1 cellular context compared by ENCODE assay signal in genomic region chr2:11465485-11466306, GRCh38.
TF ChIP-seq lines count a peak whose summit lies in the region.

A gene with protein sequence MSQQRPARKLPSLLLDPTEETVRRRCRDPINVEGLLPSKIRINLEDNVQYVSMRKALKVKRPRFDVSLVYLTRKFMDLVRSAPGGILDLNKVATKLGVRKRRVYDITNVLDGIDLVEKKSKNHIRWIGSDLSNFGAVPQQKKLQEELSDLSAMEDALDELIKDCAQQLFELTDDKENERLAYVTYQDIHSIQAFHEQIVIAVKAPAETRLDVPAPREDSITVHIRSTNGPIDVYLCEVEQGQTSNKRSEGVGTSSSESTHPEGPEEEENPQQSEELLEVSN (minus strand): TSS chr2:11466161. CDS start chr2:11465879, 282 bp downstream.

TF ChIP-seq in HEK293, 187 proteins besides CTCF, POLR2A, EP300 and RAD21 (continued from another document and continues in another):
- TF ChIP-seq, protein P1, sequence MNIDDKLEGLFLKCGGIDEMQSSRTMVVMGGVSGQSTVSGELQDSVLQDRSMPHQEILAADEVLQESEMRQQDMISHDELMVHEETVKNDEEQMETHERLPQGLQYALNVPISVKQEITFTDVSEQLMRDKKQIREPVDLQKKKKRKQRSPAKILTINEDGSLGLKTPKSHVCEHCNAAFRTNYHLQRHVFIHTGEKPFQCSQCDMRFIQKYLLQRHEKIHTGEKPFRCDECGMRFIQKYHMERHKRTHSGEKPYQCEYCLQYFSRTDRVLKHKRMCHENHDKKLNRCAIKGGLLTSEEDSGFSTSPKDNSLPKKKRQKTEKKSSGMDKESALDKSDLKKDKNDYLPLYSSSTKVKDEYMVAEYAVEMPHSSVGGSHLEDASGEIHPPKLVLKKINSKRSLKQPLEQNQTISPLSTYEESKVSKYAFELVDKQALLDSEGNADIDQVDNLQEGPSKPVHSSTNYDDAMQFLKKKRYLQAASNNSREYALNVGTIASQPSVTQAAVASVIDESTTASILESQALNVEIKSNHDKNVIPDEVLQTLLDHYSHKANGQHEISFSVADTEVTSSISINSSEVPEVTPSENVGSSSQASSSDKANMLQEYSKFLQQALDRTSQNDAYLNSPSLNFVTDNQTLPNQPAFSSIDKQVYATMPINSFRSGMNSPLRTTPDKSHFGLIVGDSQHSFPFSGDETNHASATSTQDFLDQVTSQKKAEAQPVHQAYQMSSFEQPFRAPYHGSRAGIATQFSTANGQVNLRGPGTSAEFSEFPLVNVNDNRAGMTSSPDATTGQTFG (tag by site-specific recombination; IDR thresholded peaks at IDR 0.05; ENCODE audit: borderline replicate concordance), result no peak
- TF ChIP-seq WT1 (tag by site-specific recombination; IDR thresholded peaks at IDR 0.05) (no peak), ATF2 (tag by site-specific recombination; IDR thresholded peaks at IDR 0.05; ENCODE audit: low read depth) (no peak), ZNF133 (tag by site-specific recombination; IDR thresholded peaks at IDR 0.05) (no peak), ZXDB (tag by site-specific recombination; IDR thresholded peaks at IDR 0.05) (peak; percentile 76), GLIS2 (tag by site-specific recombination; IDR thresholded peaks at IDR 0.05) (peak; percentile 71; the same call in 1 of the 2 replicates), ELK4 (IDR thresholded peaks at IDR 0.05; ENCODE audit: borderline replicate concordance, low read depth, low read length) (no peak), EGR2 (tag by site-specific recombination; IDR thresholded peaks at IDR 0.05; ENCODE audit: low read depth) (peak; percentile 65; the same call in 1 of the 2 replicates), ZNF211 (tag by site-specific recombination; IDR thresholded peaks at IDR 0.05; ENCODE audit: low read depth) (no peak), ZNF175 (tag by site-specific recombination; IDR thresholded peaks at IDR 0.05) (no peak), ZNF114 (tag by site-specific recombination; IDR thresholded peaks at IDR 0.05) (no peak), ZNF629 (tag by site-specific recombination; IDR thresholded peaks at IDR 0.05) (0 out of 2 replicates have a peak, but pooled peaks have one; percentile 29), ZBTB21 (tag by site-specific recombination; IDR thresholded peaks at IDR 0.05) (no peak), ZNF623 (tag by site-specific recombination; IDR thresholded peaks at IDR 0.05) (no peak), ZNF48 (tag by site-specific recombination; IDR thresholded peaks at IDR 0.05) (no peak), ZNF473 (tag by site-specific recombination; IDR thresholded peaks at IDR 0.05) (no peak), ZNF654 (tag by site-specific recombination; IDR thresholded peaks at IDR 0.05; ENCODE audit: low read depth) (peak; percentile 5; the same call in 1 of the 2 replicates), OSR2 (tag by site-specific recombination; IDR thresholded peaks at IDR 0.05) (no peak), ZNF10 (tag by site-specific recombination; IDR thresholded peaks at IDR 0.05) (peak; percentile 45; the same call in 1 of the 2 replicates), ZNF19 (tag by site-specific recombination; IDR thresholded peaks at IDR 0.05; ENCODE audit: low read depth) (no peak), SP2 (tag by site-specific recombination; IDR thresholded peaks at IDR 0.05) (peak; percentile 54), ZNF311 (tag by site-specific recombination; IDR thresholded peaks at IDR 0.05; ENCODE audit: borderline replicate concordance) (no peak), ZIC2 (tag by site-specific recombination; IDR thresholded peaks at IDR 0.05) (peak; percentile 20; the same call in 1 of the 2 replicates), ZNF658 (tag by site-specific recombination; IDR thresholded peaks at IDR 0.05) (no peak), ZNF248 (tag by site-specific recombination; IDR thresholded peaks at IDR 0.05) (no peak), ZNF596 (tag by site-specific recombination; IDR thresholded peaks at IDR 0.05) (no peak), ZNF354C (tag by site-specific recombination; IDR thresholded peaks at IDR 0.05; ENCODE audit: borderline replicate concordance, low read depth) (no peak), MEIS1 (CRISPR knock-in tag; IDR thresholded peaks at IDR 0.05; ENCODE audit: borderline replicate concordance) (no peak), ZFHX2 (tag by site-specific recombination; conservative IDR thresholded peaks at IDR 0.05) (peak; percentile 83), ZNF121 (tag by site-specific recombination; IDR thresholded peaks at IDR 0.05) (no peak), ZNF571 (tag by site-specific recombination; IDR thresholded peaks at IDR 0.05) (no peak), ZNF366 (tag by site-specific recombination; conservative IDR thresholded peaks at IDR 0.05) (peak; percentile 3; the same call in 1 of the 2 replicates), SETDB1 (IDR thresholded peaks at IDR 0.05; ENCODE audit: insufficient read length, low read length) (peak; percentile 56), PBX3 (CRISPR knock-in tag; IDR thresholded peaks at IDR 0.05) (peak; percentile 70; the same call in 1 of the 2 replicates), ZNF398 (tag by site-specific recombination; IDR thresholded peaks at IDR 0.05) (0 out of 2 replicates have a peak, but pooled peaks have one; percentile 30), KLF7 (tag by site-specific recombination; IDR thresholded peaks at IDR 0.05; ENCODE audit: borderline replicate concordance) (no peak; the same call in 1 of the 2 replicates), ZNF747 (tag by site-specific recombination; IDR thresholded peaks at IDR 0.05) (no peak), ZNF350 (tag by site-specific recombination; IDR thresholded peaks at IDR 0.05) (no peak), ZNF677 (tag by site-specific recombination; IDR thresholded peaks at IDR 0.05) (no peak), ZNF580 (tag by site-specific recombination; IDR thresholded peaks at IDR 0.05) (0 out of 2 replicates have a peak, but pooled peaks have one; percentile 9), ZNF843 (tag by site-specific recombination; IDR thresholded peaks at IDR 0.05) (0 out of 2 replicates have a peak, but pooled peaks have one; percentile 18), FEZF1 (tag by site-specific recombination; IDR thresholded peaks at IDR 0.05) (no peak), ZNF24 (tag by site-specific recombination; IDR thresholded peaks at IDR 0.05) (peak; percentile 56; the same call in 1 of the 2 replicates)
- TF ChIP-seq, protein P2, sequence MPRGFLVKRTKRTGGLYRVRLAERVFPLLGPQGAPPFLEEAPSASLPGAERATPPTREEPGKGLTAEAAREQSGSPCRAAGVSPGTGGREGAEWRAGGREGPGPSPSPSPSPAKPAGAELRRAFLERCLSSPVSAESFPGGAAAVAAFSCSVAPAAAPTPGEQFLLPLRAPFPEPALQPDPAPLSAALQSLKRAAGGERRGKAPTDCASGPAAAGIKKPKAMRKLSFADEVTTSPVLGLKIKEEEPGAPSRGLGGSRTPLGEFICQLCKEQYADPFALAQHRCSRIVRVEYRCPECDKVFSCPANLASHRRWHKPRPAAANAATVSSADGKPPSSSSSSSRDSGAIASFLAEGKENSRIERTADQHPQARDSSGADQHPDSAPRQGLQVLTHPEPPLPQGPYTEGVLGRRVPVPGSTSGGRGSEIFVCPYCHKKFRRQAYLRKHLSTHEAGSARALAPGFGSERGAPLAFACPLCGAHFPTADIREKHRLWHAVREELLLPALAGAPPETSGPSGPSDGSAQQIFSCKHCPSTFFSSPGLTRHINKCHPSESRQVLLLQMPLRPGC (tag by site-specific recombination; IDR thresholded peaks at IDR 0.05), result peak; percentile 28; the same call in 1 of the 2 replicates
- TF ChIP-seq, protein P3, sequence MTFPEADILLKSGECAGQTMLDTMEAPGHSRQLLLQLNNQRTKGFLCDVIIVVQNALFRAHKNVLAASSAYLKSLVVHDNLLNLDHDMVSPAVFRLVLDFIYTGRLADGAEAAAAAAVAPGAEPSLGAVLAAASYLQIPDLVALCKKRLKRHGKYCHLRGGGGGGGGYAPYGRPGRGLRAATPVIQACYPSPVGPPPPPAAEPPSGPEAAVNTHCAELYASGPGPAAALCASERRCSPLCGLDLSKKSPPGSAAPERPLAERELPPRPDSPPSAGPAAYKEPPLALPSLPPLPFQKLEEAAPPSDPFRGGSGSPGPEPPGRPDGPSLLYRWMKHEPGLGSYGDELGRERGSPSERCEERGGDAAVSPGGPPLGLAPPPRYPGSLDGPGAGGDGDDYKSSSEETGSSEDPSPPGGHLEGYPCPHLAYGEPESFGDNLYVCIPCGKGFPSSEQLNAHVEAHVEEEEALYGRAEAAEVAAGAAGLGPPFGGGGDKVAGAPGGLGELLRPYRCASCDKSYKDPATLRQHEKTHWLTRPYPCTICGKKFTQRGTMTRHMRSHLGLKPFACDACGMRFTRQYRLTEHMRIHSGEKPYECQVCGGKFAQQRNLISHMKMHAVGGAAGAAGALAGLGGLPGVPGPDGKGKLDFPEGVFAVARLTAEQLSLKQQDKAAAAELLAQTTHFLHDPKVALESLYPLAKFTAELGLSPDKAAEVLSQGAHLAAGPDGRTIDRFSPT (tag by site-specific recombination; IDR thresholded peaks at IDR 0.05), result peak; percentile 64; the same call in 1 of the 2 replicates
- TF ChIP-seq, protein P4, sequence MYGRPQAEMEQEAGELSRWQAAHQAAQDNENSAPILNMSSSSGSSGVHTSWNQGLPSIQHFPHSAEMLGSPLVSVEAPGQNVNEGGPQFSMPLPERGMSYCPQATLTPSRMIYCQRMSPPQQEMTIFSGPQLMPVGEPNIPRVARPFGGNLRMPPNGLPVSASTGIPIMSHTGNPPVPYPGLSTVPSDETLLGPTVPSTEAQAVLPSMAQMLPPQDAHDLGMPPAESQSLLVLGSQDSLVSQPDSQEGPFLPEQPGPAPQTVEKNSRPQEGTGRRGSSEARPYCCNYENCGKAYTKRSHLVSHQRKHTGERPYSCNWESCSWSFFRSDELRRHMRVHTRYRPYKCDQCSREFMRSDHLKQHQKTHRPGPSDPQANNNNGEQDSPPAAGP (tag by site-specific recombination; IDR thresholded peaks at IDR 0.05), result peak; percentile 78; the same call in 1 of the 2 replicates
- TF ChIP-seq, protein P5, sequence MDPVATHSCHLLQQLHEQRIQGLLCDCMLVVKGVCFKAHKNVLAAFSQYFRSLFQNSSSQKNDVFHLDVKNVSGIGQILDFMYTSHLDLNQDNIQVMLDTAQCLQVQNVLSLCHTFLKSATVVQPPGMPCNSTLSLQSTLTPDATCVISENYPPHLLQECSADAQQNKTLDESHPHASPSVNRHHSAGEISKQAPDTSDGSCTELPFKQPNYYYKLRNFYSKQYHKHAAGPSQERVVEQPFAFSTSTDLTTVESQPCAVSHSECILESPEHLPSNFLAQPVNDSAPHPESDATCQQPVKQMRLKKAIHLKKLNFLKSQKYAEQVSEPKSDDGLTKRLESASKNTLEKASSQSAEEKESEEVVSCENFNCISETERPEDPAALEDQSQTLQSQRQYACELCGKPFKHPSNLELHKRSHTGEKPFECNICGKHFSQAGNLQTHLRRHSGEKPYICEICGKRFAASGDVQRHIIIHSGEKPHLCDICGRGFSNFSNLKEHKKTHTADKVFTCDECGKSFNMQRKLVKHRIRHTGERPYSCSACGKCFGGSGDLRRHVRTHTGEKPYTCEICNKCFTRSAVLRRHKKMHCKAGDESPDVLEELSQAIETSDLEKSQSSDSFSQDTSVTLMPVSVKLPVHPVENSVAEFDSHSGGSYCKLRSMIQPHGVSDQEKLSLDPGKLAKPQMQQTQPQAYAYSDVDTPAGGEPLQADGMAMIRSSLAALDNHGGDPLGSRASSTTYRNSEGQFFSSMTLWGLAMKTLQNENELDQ (tag by site-specific recombination; IDR thresholded peaks at IDR 0.05; ENCODE audit: low read depth), result no peak
